Comparison of ENCODE assay signal across 15 cellular contexts in the genomic region with DNA sequence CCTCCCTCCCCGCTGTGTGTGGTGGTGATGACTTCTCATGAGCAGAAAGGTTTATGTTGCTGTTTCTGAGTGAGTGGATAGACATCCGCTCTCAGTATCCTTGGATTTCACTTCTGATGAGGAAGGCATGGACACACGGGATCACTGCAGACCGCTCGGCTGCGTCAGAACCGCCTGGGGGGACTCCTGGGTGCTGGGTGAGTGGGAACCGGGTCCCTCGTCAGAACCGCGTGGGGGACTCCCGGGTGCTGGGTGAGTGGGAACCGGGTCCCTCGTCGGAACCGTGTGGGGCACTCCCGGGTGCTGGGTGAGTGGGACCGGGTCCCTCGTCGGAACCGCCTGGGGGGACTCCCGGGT.
"Had no signal": no experiment of that assay in that cellular context is flagged by ENCODE, and none has a peak within 500 bp of the region (broad histone marks: within the 10 kb centered on the region; RNA-seq: fewer than 3 reads in every experiment).

No MANE protein-coding gene starts in this region.

- H3K4me3 Mint-ChIP-seq: activated naive CD4-positive, alpha-beta T cell treated with anti-CD3 and anti-CD28 coated beads, Interleukin-2, amount 10 ng/mL, durations not matched to agents 7 days and 5 days; mesothelial cell of epicardium; nephron had no signal

- H3K4me3 ChIP-seq: SJSA1, transverse colon had no signal

- H3K4me1 ChIP-seq: SJSA1 had no signal

- H3K9me3 ChIP-seq: SJSA1, transverse colon had no signal

- DNase-seq: activated CD4-positive, alpha-beta T cell treated with anti-CD3 and anti-CD28 coated beads, Interleukin-2, amount 50 U/mL, for 4 hours; activated naive CD4-positive, alpha-beta T cell treated with anti-CD3 and anti-CD28 coated beads, Interleukin-2, amount 10 ng/mL, durations not matched to agents 7 days and 5 days; effector CD4-positive, alpha-beta T cell; occipital lobe; stimulated activated CD4-positive, alpha-beta T cell treated with anti-CD3 and anti-CD28 coated beads, Interleukin-2, amount 100 ng/mL, for 24 hours; stimulated activated naive CD4-positive, alpha-beta T cell treated with Interleukin-2 at 50 U/mL for 16 hours; SW 1271; WERI-Rb-1 had no signal

- H3K9me3 Mint-ChIP-seq: activated naive CD4-positive, alpha-beta T cell treated with anti-CD3 and anti-CD28 coated beads, Interleukin-2, amount 10 ng/mL, durations not matched to agents 7 days and 5 days; activated T-helper 2 cell treated with anti-CD3 and anti-CD28 coated beads, Interferon-gamma antibody, Interleukin-2, Interleukin-4, amounts not matched to agents 10 μg/mL and 5 μg/mL and 100 μg/mL, durations not matched to agents 14 hours and 24 hours and 36 hours; mesothelial cell of epicardium; nephron had no signal

- H3K27ac ChIP-seq: SJSA1, transverse colon, WERI-Rb-1 had no signal

- FAIRE-seq: astrocyte, bronchial epithelial cell had no signal

- H3K27me3 Mint-ChIP-seq: activated naive CD4-positive, alpha-beta T cell treated with anti-CD3 and anti-CD28 coated beads, Interleukin-2, amount 10 ng/mL, durations not matched to agents 7 days and 5 days had no signal

- H3K27ac Mint-ChIP-seq: activated naive CD4-positive, alpha-beta T cell treated with anti-CD3 and anti-CD28 coated beads, Interleukin-2, amount 10 ng/mL, durations not matched to agents 7 days and 5 days; activated T-helper 2 cell treated with anti-CD3 and anti-CD28 coated beads, Interferon-gamma antibody, Interleukin-2, Interleukin-4, amounts not matched to agents 10 μg/mL and 5 μg/mL and 100 μg/mL, durations not matched to agents 14 hours and 24 hours and 36 hours; mesothelial cell of epicardium; nephron had no signal

- H3K27me3 ChIP-seq: SJSA1, transverse colon had no signal
